In genomic region chrX:103215768-103216085, GRCh38 we compare ENCODE assay signal across 8 cellular contexts. TPM values are rescaled to one million over a fixed set of nuclear protein-coding genes. Genes with fewer than 3 reads are reported as not detected.
DNase-seq lines count a peak whose midpoint lies in the region; ATAC-seq and TF ChIP-seq lines count a peak whose summit lies in the region.

No MANE protein-coding gene starts in this region.

- DNase-seq in activated naive CD4-positive, alpha-beta T cell treated with anti-CD3 and anti-CD28 coated beads, Interleukin-2, amount 10 ng/mL, durations not matched to agents 7 days and 5 days, result no peak
- no peak for DNase-seq in activated naive CD4-positive, alpha-beta T cell treated with anti-CD3 and anti-CD28 coated beads, Interleukin-2, amount 50 U/mL, for 72 hours (ENCODE audit: low spot score in 2 of 2)
- DNase-seq in SJCRH30, result peak; percentile 45 to 51
- no peak for DNase-seq in foreskin keratinocyte
- peak in 6 of 10 donors; percentile 12 to 83 (median 27) for DNase-seq in posterior cingulate gyrus

- H3K27me3 ChIP-seq in SJCRH30 (no peaks in the 10 kb centered on the region), foreskin keratinocyte (no peaks in the 10 kb centered on the region)

- H3K27ac ChIP-seq in SJCRH30 (peak overlapping the region; percentile 77), foreskin keratinocyte (peak overlapping the region; percentile 88)

- no peaks in the 10 kb centered on the region for H3K9me3 ChIP-seq in SJCRH30 (replicated peaks)

- no peaks in the 10 kb centered on the region for H3K4me1 ChIP-seq in SJCRH30
- no peaks in the 10 kb centered on the region for H3K4me1 ChIP-seq in foreskin keratinocyte

- peak overlapping the region; percentile 34 for H3K27ac Mint-ChIP-seq in activated naive CD4-positive, alpha-beta T cell treated with anti-CD3 and anti-CD28 coated beads, Interleukin-2, amount 10 ng/mL, durations not matched to agents 7 days and 5 days
- no peak overlapping the region for H3K27ac Mint-ChIP-seq in activated naive CD4-positive, alpha-beta T cell treated with anti-CD3 and anti-CD28 coated beads, Interleukin-2, amount 50 U/mL, for 72 hours

- CTCF ChIA-PET in activated naive CD4-positive, alpha-beta T cell treated with anti-CD3 and anti-CD28 coated beads, Interleukin-2, amount 10 ng/mL, durations not matched to agents 7 days and 5 days (lab: Charles Lee), result no interaction called here

- H3K36me3 Mint-ChIP-seq in activated naive CD4-positive, alpha-beta T cell treated with anti-CD3 and anti-CD28 coated beads, Interleukin-2, amount 10 ng/mL, durations not matched to agents 7 days and 5 days, result peaks cover 8% of the 10 kb centered on the region
- no peaks in the 10 kb centered on the region for H3K36me3 Mint-ChIP-seq in activated naive CD4-positive, alpha-beta T cell treated with anti-CD3 and anti-CD28 coated beads, Interleukin-2, amount 50 U/mL, for 72 hours

- peak overlapping the region; percentile 79 for H3K4me3 ChIP-seq in SJCRH30

- H3K36me3 ChIP-seq in SJCRH30, result peaks cover 6% of the 10 kb centered on the region; the same call in 1 of the 2 replicates

- intact Hi-C loops in posterior cingulate gyrus (cut with DNase I), result no loop called here

- H3K9me3 Mint-ChIP-seq in activated naive CD4-positive, alpha-beta T cell treated with anti-CD3 and anti-CD28 coated beads, Interleukin-2, amount 10 ng/mL, durations not matched to agents 7 days and 5 days, result no peaks in the 10 kb centered on the region
- H3K9me3 Mint-ChIP-seq in activated naive CD4-positive, alpha-beta T cell treated with anti-CD3 and anti-CD28 coated beads, Interleukin-2, amount 50 U/mL, for 72 hours, result no peaks in the 10 kb centered on the region

- peaks cover 8% of the 10 kb centered on the region for H3K4me1 Mint-ChIP-seq in activated naive CD4-positive, alpha-beta T cell treated with anti-CD3 and anti-CD28 coated beads, Interleukin-2, amount 10 ng/mL, durations not matched to agents 7 days and 5 days

- no peak for TF ChIP-seq CTCF in foreskin keratinocyte (conservative IDR thresholded peaks at IDR 0.05)

- H3K27me3 Mint-ChIP-seq in activated naive CD4-positive, alpha-beta T cell treated with anti-CD3 and anti-CD28 coated beads, Interleukin-2, amount 10 ng/mL, durations not matched to agents 7 days and 5 days, result peaks cover 12% of the 10 kb centered on the region

- ATAC-seq in activated naive CD4-positive, alpha-beta T cell treated with anti-CD3 and anti-CD28 coated beads, Interleukin-2, amount 50 U/mL, for 72 hours, result no peak
- peak; percentile 6 for ATAC-seq in foreskin keratinocyte
- ATAC-seq in HG03039 (IDR thresholded peaks at IDR 0.05; ENCODE audit: unreplicated experiment), result no peak
- no peak for ATAC-seq in GM18858 (IDR thresholded peaks at IDR 0.05; ENCODE audit: unreplicated experiment)
- ATAC-seq in HG02840 (IDR thresholded peaks at IDR 0.05; ENCODE audit: low FRiP score, unreplicated experiment), result no peak

- peak overlapping the region; percentile 74 for H3K4me3 Mint-ChIP-seq in activated naive CD4-positive, alpha-beta T cell treated with anti-CD3 and anti-CD28 coated beads, Interleukin-2, amount 10 ng/mL, durations not matched to agents 7 days and 5 days

RNA-seq across cellular contexts. Expression of gene BEX4, which starts 0.8 kb away (rescaled TPM):
- 10 to 100 TPM; 11.5 to 11.8 TPM for total RNA-seq in activated naive CD4-positive, alpha-beta T cell treated with anti-CD3 and anti-CD28 coated beads, Interleukin-2, amount 50 U/mL, for 72 hours
- 34.4 and 36.5 TPM in 2 replicates for total RNA-seq in SJCRH30 (2014; rRNA removed; shearing (Covaris generic))
- 32.1 and 48.2 TPM in 2 replicates for total RNA-seq in foreskin keratinocyte
- 38.9 and 54.9 TPM in 2 replicates for polyA plus RNA-seq in foreskin keratinocyte

RNA-seq across cellular contexts. Expression of gene TCEAL8, which starts 39.2 kb away (rescaled TPM):
- total RNA-seq in activated naive CD4-positive, alpha-beta T cell treated with anti-CD3 and anti-CD28 coated beads, Interleukin-2, amount 50 U/mL, for 72 hours, result 10 to 100 TPM; 22.2 to 42.5 TPM
- 99.4 and 103 TPM in 2 replicates for total RNA-seq in SJCRH30 (2014; rRNA removed; shearing (Covaris generic))
- total RNA-seq in foreskin keratinocyte, result 96.0 and 110 TPM in 2 replicates
- 97.1 and 99.6 TPM in 2 replicates for polyA plus RNA-seq in foreskin keratinocyte

Comparison
In these comparisons a context has a peak if more than half of its experiments do, and no peak if none do; other contexts are left out.
1. DNase-seq: peak in SJCRH30 (2 of 2) and posterior cingulate gyrus (6 of 10); none in activated naive CD4-positive, alpha-beta T cell treated with anti-CD3 and anti-CD28 coated beads, Interleukin-2, amount 10 ng/mL, durations not matched to agents 7 days and 5 days (single experiment), activated naive CD4-positive, alpha-beta T cell treated with anti-CD3 and anti-CD28 coated beads, Interleukin-2, amount 50 U/mL, for 72 hours (0 of 2) and foreskin keratinocyte (0 of 2).